Comparison of ENCODE assay signal across 18 cellular contexts in the genomic region with DNA sequence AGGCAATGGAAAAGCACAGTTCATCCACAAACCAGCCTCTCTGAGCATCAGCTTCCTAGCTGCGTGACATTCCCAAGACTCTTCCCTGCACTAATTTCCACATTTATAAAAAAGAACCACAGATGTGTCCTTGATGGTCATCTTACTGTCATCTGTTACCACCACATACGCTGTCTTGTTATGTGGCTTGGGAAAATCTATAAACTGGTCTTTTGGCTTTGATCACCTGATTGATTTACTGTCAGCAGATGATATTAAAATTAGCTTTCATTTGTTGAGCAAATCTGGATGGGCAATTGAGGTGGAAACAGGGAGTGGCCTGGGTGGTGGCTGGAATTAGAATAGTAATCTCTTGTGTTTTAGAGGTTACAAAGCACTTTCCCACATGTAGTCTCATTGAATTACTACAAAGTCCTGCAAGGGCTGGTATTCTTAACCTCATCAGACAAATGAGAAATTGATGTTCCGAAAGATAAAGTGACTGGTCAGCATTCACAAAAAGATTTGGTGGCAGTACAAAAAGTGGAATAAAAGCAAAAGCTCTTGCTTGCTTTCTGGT.
A peak's percentile ranks its signal among the peaks of the same experiment; 100 is the strongest.
DNase-seq lines count a peak whose midpoint lies in the region; ATAC-seq, FAIRE-seq and TF ChIP-seq lines count a peak whose summit lies in the region.
"Had no signal": no experiment of that assay in that cellular context is flagged by ENCODE, and none has a peak within 500 bp of the region (broad histone marks: within the 10 kb centered on the region; RNA-seq: fewer than 3 reads in every experiment).

No MANE protein-coding gene starts in this region.

- no peaks in the 10 kb centered on the region; the same call in 1 of the 2 replicates for H3K4me1 ChIP-seq in IMR-90 (ENCODE audit: control insufficient read depth, insufficient read depth, low read length)
- H3K4me1 ChIP-seq in astrocyte (ENCODE audit: insufficient read depth, low read length), result no peaks in the 10 kb centered on the region
- peaks cover 13% of the 10 kb centered on the region for H3K4me1 ChIP-seq in osteoblast (ENCODE audit: insufficient read depth, low read length)
- H3K4me1 ChIP-seq: adrenal gland, neural progenitor cell had no signal

- H3K27me3 ChIP-seq in IMR-90 (ENCODE audit: control insufficient read depth, insufficient read depth, low read length) (no peaks in the 10 kb centered on the region), astrocyte (ENCODE audit: insufficient read depth, low read length) (no peaks in the 10 kb centered on the region), osteoblast (ENCODE audit: insufficient read depth, low read length) (no peaks in the 10 kb centered on the region)
- H3K27me3 ChIP-seq: adrenal gland, dorsolateral prefrontal cortex, gastroesophageal sphincter, neural progenitor cell had no signal

- H4K20me1 ChIP-seq in IMR-90 (ENCODE audit: insufficient read depth, low read length) (no peaks in the 10 kb centered on the region), astrocyte (ENCODE audit: insufficient read depth, low read length) (no peaks in the 10 kb centered on the region), osteoblast (ENCODE audit: insufficient read depth, low read length) (no peaks in the 10 kb centered on the region)

- peak overlapping the region; percentile 56; the same call in 1 of the 2 replicates for H2AK5ac ChIP-seq in IMR-90 (ENCODE audit: low read depth, low read length)

- peak overlapping the region; percentile 31; the same call in 1 of the 2 replicates for H2BK20ac ChIP-seq in IMR-90 (ENCODE audit: low read depth, low read length)

- peak overlapping the region; percentile 17; the same call in 1 of the 2 replicates for H3K14ac ChIP-seq in IMR-90 (replicated peaks; ENCODE audit: low read depth, low read length)

- H4K8ac ChIP-seq in IMR-90 (ENCODE audit: low read depth in 2 of 2, low read length in 2 of 2), result peak overlapping the region; percentile 64 to 92; a peak in 3 of 4 replicates

- no peak overlapping the region for H2BK5ac ChIP-seq in IMR-90 (ENCODE audit: low read depth, low read length, poor library complexity, severe bottlenecking)

- no peaks in the 10 kb centered on the region for H3K27me3 Mint-ChIP-seq in activated T-cell treated with anti-CD3 and anti-CD28 coated beads, Interleukin-2, amount 50 U/mL, for 24 hours
- H3K27me3 Mint-ChIP-seq in astrocyte (ENCODE audit: low read depth, unreplicated experiment), result no peaks in the 10 kb centered on the region

- no peak overlapping the region for H3K4me2 ChIP-seq in IMR-90 (ENCODE audit: low read depth, low read length)
- no peak overlapping the region for H3K4me2 ChIP-seq in astrocyte (ENCODE audit: low read length)
- H3K4me2 ChIP-seq in osteoblast (ENCODE audit: insufficient read depth, low read length), result no peak overlapping the region
- H3K4me2 ChIP-seq: neural progenitor cell had no signal

- H3K27ac Mint-ChIP-seq in activated T-cell treated with anti-CD3 and anti-CD28 coated beads, Interleukin-2, amount 50 U/mL, for 24 hours, result peak overlapping the region; percentile 11
- peak overlapping the region; percentile 79 for H3K27ac Mint-ChIP-seq in astrocyte (ENCODE audit: unreplicated experiment)
- H3K27ac Mint-ChIP-seq: neural progenitor cell had no signal

- no peak overlapping the region for H2BK120ac ChIP-seq in IMR-90 (ENCODE audit: low read depth, low read length)

- in situ Hi-C loops in IMR-90 (cut with MboI; ENCODE audit: low sequenced_read_pairs), result no loop called here

- H2BK15ac ChIP-seq in IMR-90 (ENCODE audit: low read depth, low read length), result peak overlapping the region; percentile 23; the same call in 1 of the 3 replicates

- 0 out of 2 replicates have a peak, but pooled peaks cover 3% of the 10 kb centered on the region for H3K9me1 ChIP-seq in IMR-90 (ENCODE audit: insufficient read depth, low read length)

- dilution Hi-C loops in IMR-90 (cut with HindIII; ENCODE audit: low sequenced_read_pairs, unreplicated experiment), result no loop called here

- H3K9ac ChIP-seq in IMR-90 (ENCODE audit: low read depth, low read length) (no peak overlapping the region), astrocyte (ENCODE audit: low read length) (no peak overlapping the region)
- H3K9ac ChIP-seq: neural progenitor cell had no signal

- TF ChIP-seq POLR2A in IMR-90 (IDR thresholded peaks at IDR 0.05; ENCODE audit: low read depth, low read length), result no peak

- DNase-seq in activated T-cell treated with anti-CD3 and anti-CD28 coated beads, Interleukin-2, amount 50 U/mL, for 24 hours, result no peak
- DNase-seq in activated T-cell treated with anti-CD3 and anti-CD28 coated beads for 4 hours, result no peak
- DNase-seq in IMR-90, result no peak
- no peak for DNase-seq in astrocyte (ENCODE audit: low read depth)
- DNase-seq in osteoblast (ENCODE audit: insufficient read length, low spot score, missing footprints), result no peak
- no peak for DNase-seq in HTR-8/SVneo (ENCODE audit: insufficient read length, low spot score)
- DNase-seq in posterior cingulate gyrus, result no peak
- DNase-seq: activated CD4-positive, alpha-beta T cell treated with anti-CD3 and anti-CD28 coated beads, Interleukin-2, amount 50 U/mL, for 4 hours; activated T-cell treated with anti-CD3 and anti-CD28 coated beads, Interleukin-2, amount 50 U/mL, for 72 hours; adrenal gland; DND-41; dorsolateral prefrontal cortex; NCI-H1092 treated with DMSO at 0.1 percent for 48 hours; NCI-H510A treated with DMSO at 0.1 percent for 48 hours had no signal

- H3K18ac ChIP-seq in IMR-90 (ENCODE audit: low read depth, low read length), result 0 out of 2 replicates have a peak overlapping the region, but pooled peaks have one; percentile 47

- ATAC-seq in IMR-90 (ENCODE audit: low read depth), result no peak
- no peak for ATAC-seq in GM18511 (IDR thresholded peaks at IDR 0.05; ENCODE audit: unreplicated experiment)
- ATAC-seq: activated T-cell treated with anti-CD3 and anti-CD28 coated beads, Interleukin-2, amount 50 U/mL, for 72 hours; gastroesophageal sphincter; Right ventricle myocardium inferior had no signal

- no peaks in the 10 kb centered on the region for H3K9me3 ChIP-seq in IMR-90 (ENCODE audit: control insufficient read depth, insufficient read depth, low read length)
- no peaks in the 10 kb centered on the region for H3K9me3 ChIP-seq in astrocyte (ENCODE audit: insufficient read depth, low read depth, low read length)
- H3K9me3 ChIP-seq in osteoblast (ENCODE audit: low read depth, low read length), result no peaks in the 10 kb centered on the region
- H3K9me3 ChIP-seq: adrenal gland, gastroesophageal sphincter had no signal

- CTCF ChIA-PET in IMR-90 (lab: Yijun Ruan, JAX), result no interaction called here

- no peak overlapping the region for H3K4me3 ChIP-seq in IMR-90 (ENCODE audit: insufficient read depth, low read depth, low read length)
- H3K4me3 ChIP-seq in astrocyte (ENCODE audit: insufficient read depth, low read depth, low read length), result no peak overlapping the region
- H3K4me3 ChIP-seq in osteoblast (ENCODE audit: insufficient read depth, low read length), result no peak overlapping the region
- H3K4me3 ChIP-seq: gastroesophageal sphincter, neural progenitor cell had no signal

- peaks cover 48% of the 10 kb centered on the region for H3K4me1 Mint-ChIP-seq in activated T-cell treated with anti-CD3 and anti-CD28 coated beads, Interleukin-2, amount 50 U/mL, for 24 hours (ENCODE audit: low read depth)
- peaks cover 18% of the 10 kb centered on the region for H3K4me1 Mint-ChIP-seq in astrocyte (ENCODE audit: low read depth, unreplicated experiment)
- H3K4me1 Mint-ChIP-seq: neural progenitor cell had no signal

- H3K4me3 Mint-ChIP-seq in activated T-cell treated with anti-CD3 and anti-CD28 coated beads, Interleukin-2, amount 50 U/mL, for 24 hours, result no peak overlapping the region
- H3K4me3 Mint-ChIP-seq in astrocyte (ENCODE audit: unreplicated experiment), result no peak overlapping the region
- H3K4me3 Mint-ChIP-seq: neural progenitor cell had no signal

- H2AFZ ChIP-seq in IMR-90 (replicated peaks; ENCODE audit: low read length, poor library complexity) (no peak overlapping the region), astrocyte (ENCODE audit: low read depth, low read length) (no peak overlapping the region), osteoblast (ENCODE audit: low read length) (peak overlapping the region; percentile 73)
- H2AFZ ChIP-seq: neural progenitor cell had no signal

- H4K5ac ChIP-seq in IMR-90 (ENCODE audit: low read depth, low read length), result peak overlapping the region; percentile 44

- H2AK9ac ChIP-seq in IMR-90 (replicated peaks; ENCODE audit: low read depth, low read length, poor library complexity), result no peak overlapping the region

- no peak for TF ChIP-seq CTCF in IMR-90 (conservative IDR thresholded peaks at IDR 0.05; ENCODE audit: low read depth, low read length)
- TF ChIP-seq CTCF in astrocyte (IDR thresholded peaks at IDR 0.05; ENCODE audit: insufficient read depth, low read depth, low read length), result no peak
- no peak for TF ChIP-seq CTCF in osteoblast (IDR thresholded peaks at IDR 0.05; ENCODE audit: extremely low read depth, low read depth, low read length)

- no peak overlapping the region for H4K91ac ChIP-seq in IMR-90 (ENCODE audit: insufficient read depth, low read depth, low read length)

- H3K36me3 ChIP-seq in IMR-90 (ENCODE audit: control insufficient read depth, insufficient read depth, low read length) (no peaks in the 10 kb centered on the region), astrocyte (ENCODE audit: insufficient read depth, low read length) (no peaks in the 10 kb centered on the region), osteoblast (ENCODE audit: insufficient read depth, low read length) (no peaks in the 10 kb centered on the region)
- H3K36me3 ChIP-seq: adrenal gland, gastroesophageal sphincter, neural progenitor cell had no signal

- no peaks in the 10 kb centered on the region for H3K9me3 Mint-ChIP-seq in activated T-cell treated with anti-CD3 and anti-CD28 coated beads, Interleukin-2, amount 50 U/mL, for 24 hours
- no peaks in the 10 kb centered on the region for H3K9me3 Mint-ChIP-seq in astrocyte (ENCODE audit: unreplicated experiment)
- H3K9me3 Mint-ChIP-seq: activated T-cell treated with anti-CD3 and anti-CD28 coated beads, Interleukin-2, amount 50 U/mL, for 72 hours; neural progenitor cell had no signal

- intact Hi-C loops in IMR-90 (cut with micrococcal nuclease), result no loop called here
- intact Hi-C loops in posterior cingulate gyrus (cut with DNase I), result no loop called here

- TF ChIP-seq RAD21 in IMR-90 (IDR thresholded peaks at IDR 0.05; ENCODE audit: low read length), result no peak

- FAIRE-seq in astrocyte (lab: Jason Lieb, UNC) (no peak), HTR-8/SVneo (lab: Jason Lieb, UNC) (no peak)

- BruUV-seq in IMR-90 (replicated peaks; lab: Mats Ljungman, UMichigan), result no TSS peak

- H3K56ac ChIP-seq in IMR-90 (ENCODE audit: extremely low read depth, insufficient read depth, low read length), result no peak overlapping the region

- POLR2A ChIA-PET in IMR-90 (lab: Charles Lee; ENCODE audit: unreplicated experiment), result interaction anchor here (0.6 kb wide), 1 partner anchor 19 kb away, joined by 6 read pairs; no protein-coding TSS in a partner anchor

- no peaks in the 10 kb centered on the region for H3K79me1 ChIP-seq in IMR-90 (ENCODE audit: low read depth in 1 of 2, low read length in 2 of 2)

- no peak overlapping the region for H3K23ac ChIP-seq in IMR-90 (ENCODE audit: low read depth, low read length)

- H3K4ac ChIP-seq in IMR-90 (ENCODE audit: low read depth, low read length), result no peak overlapping the region

- H3K79me2 ChIP-seq in astrocyte (ENCODE audit: insufficient read depth, low read length) (no peaks in the 10 kb centered on the region), osteoblast (ENCODE audit: insufficient read depth, low read length) (no peaks in the 10 kb centered on the region)

- no peaks in the 10 kb centered on the region for H3K36me3 Mint-ChIP-seq in activated T-cell treated with anti-CD3 and anti-CD28 coated beads, Interleukin-2, amount 50 U/mL, for 24 hours (ENCODE audit: low read depth)
- H3K36me3 Mint-ChIP-seq in astrocyte (ENCODE audit: low read depth, unreplicated experiment), result no peaks in the 10 kb centered on the region
- H3K36me3 Mint-ChIP-seq: neural progenitor cell had no signal

- H3K27ac ChIP-seq in IMR-90 (ENCODE audit: insufficient read depth, low read length) (no peak overlapping the region), astrocyte (ENCODE audit: low read depth, low read length) (no peak overlapping the region), osteoblast (ENCODE audit: low read depth, low read length) (no peak overlapping the region)
- H3K27ac ChIP-seq: adrenal gland, neural progenitor cell had no signal

- WGBS in IMR-90 (ENCODE audit: extremely low coverage in 2 of 2, insufficient read length in 1 of 2), 2 experiments, result no CpG with 5 or more reads among the region's 3 CpGs
